1 cellular context compared by ENCODE assay signal in the genomic region with DNA sequence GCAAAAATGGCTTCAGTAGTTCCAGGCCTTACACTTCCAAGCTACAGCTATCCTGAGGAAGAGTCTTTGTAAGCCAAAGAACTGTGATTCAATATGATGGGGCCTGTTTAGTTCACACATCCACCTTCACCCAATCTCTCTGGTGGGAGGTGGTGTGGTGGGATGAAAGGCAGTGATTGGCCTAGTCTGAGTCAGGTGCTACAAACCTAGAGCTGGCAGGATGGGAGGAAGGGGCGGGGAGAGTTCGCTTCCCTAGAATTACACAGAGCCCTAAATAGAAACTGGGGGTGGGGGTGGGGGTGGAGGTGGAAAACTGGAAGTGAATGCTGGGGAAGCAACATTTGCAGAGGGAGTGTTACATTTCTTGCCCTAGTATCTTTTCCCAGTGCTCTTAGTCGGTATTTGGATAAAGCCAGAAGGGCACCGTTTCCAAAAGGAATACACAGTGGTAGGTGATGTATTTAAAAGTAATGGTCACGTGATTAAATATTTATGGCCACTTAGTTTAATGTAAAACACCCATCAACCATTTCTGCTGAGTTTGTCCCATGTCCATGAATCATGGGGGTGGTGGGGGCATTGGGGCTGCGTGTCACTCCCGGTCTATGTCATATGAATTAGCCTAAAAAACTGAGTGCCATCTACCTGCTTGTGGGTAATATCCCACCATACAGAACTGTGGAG.
TF ChIP-seq lines count a peak whose summit lies in the region.

No MANE protein-coding gene starts in this region.

TF ChIP-seq in SK-N-SH, 30 proteins besides CTCF, POLR2A, EP300 and RAD21 (continued from another document):
- TF ChIP-seq ZBTB33 (IDR thresholded peaks at IDR 0.05; ENCODE audit: borderline replicate concordance, low read depth): no peak
- no peak for TF ChIP-seq MAX (IDR thresholded peaks at IDR 0.05; ENCODE audit: low read depth)
- no peak for TF ChIP-seq PBX3 (IDR thresholded peaks at IDR 0.05)
